In the genomic region with DNA sequence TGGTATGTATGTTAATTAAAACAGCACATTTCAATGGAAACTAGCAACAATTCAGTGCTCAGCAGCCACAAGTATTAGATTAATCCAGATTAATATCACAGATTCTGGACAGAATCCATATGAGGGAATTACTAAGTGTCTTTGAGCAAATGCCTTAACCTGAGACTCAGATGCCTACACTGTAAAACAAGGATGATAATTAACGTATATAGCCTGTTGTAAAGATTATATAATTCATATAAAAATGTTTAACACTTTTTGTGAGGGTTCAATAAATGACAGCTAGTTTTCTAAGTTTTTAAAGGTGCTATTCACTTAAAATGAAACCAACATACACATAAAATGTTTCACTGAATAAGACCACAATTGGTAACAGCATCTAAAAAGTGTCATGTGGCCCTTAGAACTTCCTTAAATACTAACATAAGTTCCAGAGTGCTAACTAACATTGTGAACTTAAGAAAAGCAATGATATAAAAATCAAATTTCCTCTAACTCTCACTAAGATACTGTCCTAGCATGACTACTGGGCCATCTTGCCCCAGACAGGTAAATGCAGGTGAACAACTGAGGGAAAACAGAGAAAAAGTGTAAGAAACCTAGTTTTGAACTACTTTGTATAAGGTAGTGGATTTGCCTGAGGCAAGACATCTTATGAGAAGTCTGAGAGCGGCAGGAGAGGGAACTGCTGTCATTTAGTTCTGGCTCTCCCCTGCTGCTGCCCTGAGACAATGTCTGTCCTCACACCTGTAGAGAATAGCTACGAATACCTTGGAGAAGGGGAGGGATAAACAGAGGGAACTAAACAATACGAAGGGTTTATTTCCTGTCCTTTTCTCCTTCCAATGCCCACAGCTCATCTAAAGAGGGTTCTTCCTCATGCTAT, we compare ENCODE assay signal across 21 cellular contexts.
DNase-seq lines count a peak whose midpoint lies in the region; ATAC-seq and TF ChIP-seq lines count a peak whose summit lies in the region.
"Had no signal": no experiment of that assay in that cellular context is flagged by ENCODE, and none has a peak within 500 bp of the region (broad histone marks: within the 10 kb centered on the region; RNA-seq: fewer than 3 reads in every experiment).

No MANE protein-coding gene starts in this region.

- intact Hi-C loops in activated CD8-positive, alpha-beta T cell treated with anti-CD3 and anti-CD28 coated beads for 36 hours (cut with micrococcal nuclease), result no loop called here
- intact Hi-C loops in left colon (cut with DNase I, micrococcal nuclease), result loop anchor here in 1 of 2 donors (10.0 kb wide), 1 partner anchor 63 kb away; no protein-coding TSS in a partner anchor
- intact Hi-C loops in transverse colon (cut with DNase I; ENCODE audit: low total_unique reads), result no loop called here
- intact Hi-C loops in MCF 10A (cut with micrococcal nuclease), result no loop called here

- POLR2A ChIA-PET in activated CD8-positive, alpha-beta T cell treated with anti-CD3 and anti-CD28 coated beads, Interleukin-2, amount 10 ng/mL, durations not matched to agents 7 days and 5 days (lab: Charles Lee), result interaction anchor here (1.3 kb wide), 1 partner anchor 14 kb away, joined by 3 read pairs; no protein-coding TSS in a partner anchor
- POLR2A ChIA-PET in activated CD8-positive, alpha-beta T cell treated with anti-CD3 and anti-CD28 coated beads for 36 hours (lab: Charles Lee), result no interaction called here
- POLR2A ChIA-PET in MCF 10A (lab: Yijun Ruan, JAX), result no interaction called here

- H3K4me1 Mint-ChIP-seq in activated CD8-positive, alpha-beta T cell treated with anti-CD3 and anti-CD28 coated beads, Interleukin-2, amount 10 ng/mL, durations not matched to agents 7 days and 5 days (ENCODE audit: low read depth), result peaks cover 27% of the 10 kb centered on the region
- peaks cover 14% of the 10 kb centered on the region for H3K4me1 Mint-ChIP-seq in activated CD8-positive, alpha-beta T cell treated with anti-CD3 and anti-CD28 coated beads for 36 hours (ENCODE audit: low read depth)
- H3K4me1 Mint-ChIP-seq in stimulated activated naive CD8-positive, alpha-beta T cell treated with anti-CD3 and anti-CD28 coated beads, Interleukin-15, amount 100 ng/mL, for 72 hours, result peaks cover 11% of the 10 kb centered on the region
- H3K4me1 Mint-ChIP-seq in MCF 10A (ENCODE audit: insufficient read depth, unreplicated experiment), result no peaks in the 10 kb centered on the region

- TF ChIP-seq POLR2A in transverse colon (IDR thresholded peaks at IDR 0.05), result no peak

- H3K9me3 ChIP-seq in transverse colon, result no peaks in the 10 kb centered on the region
- H3K9me3 ChIP-seq: HAP-1, right lobe of liver had no signal

- peaks cover 0 to 22% (median 6%) of the 10 kb centered on the region in 4 donors for H3K4me1 ChIP-seq in transverse colon
- H3K4me1 ChIP-seq: HAP-1 had no signal

- no peak for DNase-seq in activated CD8-positive, alpha-beta T cell treated with anti-CD3 and anti-CD28 coated beads, Interleukin-2, amount 10 ng/mL, durations not matched to agents 7 days and 5 days
- no peak for DNase-seq in activated CD8-positive, alpha-beta T cell treated with anti-CD3 and anti-CD28 coated beads for 36 hours
- peak; percentile 43 for DNase-seq in NCI-H2029 treated with DMSO at 0.1 percent for 48 hours (lab: John Stamatoyannopoulos, UW)
- no peak for DNase-seq in left colon
- no peak for DNase-seq in transverse colon
- no peak for DNase-seq in NCI-H2196 treated with DMSO at 0.1 percent for 48 hours (lab: John Stamatoyannopoulos, UW; ENCODE audit: unreplicated experiment)
- no peak for DNase-seq in stimulated activated naive CD8-positive, alpha-beta T cell treated with anti-CD3 and anti-CD28 coated beads, Interleukin-15, amount 100 ng/mL, for 72 hours
- no peak for DNase-seq in MCF 10A (ENCODE audit: unreplicated experiment)
- DNase-seq: activated CD4-positive, alpha-beta T cell treated with anti-CD3 and anti-CD28 coated beads for 1 hour; anterior cingulate cortex; head of caudate nucleus; KG1; left cardiac atrium; NCI-H1092; NCI-H82; PC-3; right lobe of liver; stimulated activated naive CD4-positive, alpha-beta T cell; T-helper 17 cell; trophoblast cell had no signal

- H3K27ac Mint-ChIP-seq in activated CD8-positive, alpha-beta T cell treated with anti-CD3 and anti-CD28 coated beads, Interleukin-2, amount 10 ng/mL, durations not matched to agents 7 days and 5 days, result peak overlapping the region; percentile 23
- no peak overlapping the region for H3K27ac Mint-ChIP-seq in activated CD8-positive, alpha-beta T cell treated with anti-CD3 and anti-CD28 coated beads for 36 hours
- peak overlapping the region in 1 of 2 donors; percentile 21 for H3K27ac Mint-ChIP-seq in stimulated activated naive CD8-positive, alpha-beta T cell treated with anti-CD3 and anti-CD28 coated beads, Interleukin-15, amount 100 ng/mL, for 72 hours
- H3K27ac Mint-ChIP-seq in MCF 10A (ENCODE audit: low read depth, unreplicated experiment), result no peak overlapping the region
- H3K27ac Mint-ChIP-seq: T-helper 17 cell had no signal

- no peak for TF ChIP-seq EP300 in transverse colon (IDR thresholded peaks at IDR 0.05; ENCODE audit: low read depth)

- H3K27me3 Mint-ChIP-seq in activated CD8-positive, alpha-beta T cell treated with anti-CD3 and anti-CD28 coated beads, Interleukin-2, amount 10 ng/mL, durations not matched to agents 7 days and 5 days (ENCODE audit: low read depth), result no peaks in the 10 kb centered on the region
- H3K27me3 Mint-ChIP-seq in activated CD8-positive, alpha-beta T cell treated with anti-CD3 and anti-CD28 coated beads for 36 hours, result no peaks in the 10 kb centered on the region
- H3K27me3 Mint-ChIP-seq in stimulated activated naive CD8-positive, alpha-beta T cell treated with anti-CD3 and anti-CD28 coated beads, Interleukin-15, amount 100 ng/mL, for 72 hours, result no peaks in the 10 kb centered on the region
- H3K27me3 Mint-ChIP-seq in MCF 10A (ENCODE audit: insufficient read depth, unreplicated experiment), result no peaks in the 10 kb centered on the region
- H3K27me3 Mint-ChIP-seq: T-helper 17 cell had no signal

- in situ Hi-C loops in transverse colon (cut with MboI; ENCODE audit: low pct_ligation_motif_present in 1 of 4, low pct_unique_long_range_greater_than_20kb in 1 of 4, low sequenced_read_pairs in 3 of 4), result no loop called here

- H3K4me3 Mint-ChIP-seq in activated CD8-positive, alpha-beta T cell treated with anti-CD3 and anti-CD28 coated beads, Interleukin-2, amount 10 ng/mL, durations not matched to agents 7 days and 5 days, result no peak overlapping the region
- no peak overlapping the region for H3K4me3 Mint-ChIP-seq in activated CD8-positive, alpha-beta T cell treated with anti-CD3 and anti-CD28 coated beads for 36 hours
- no peak overlapping the region for H3K4me3 Mint-ChIP-seq in stimulated activated naive CD8-positive, alpha-beta T cell treated with anti-CD3 and anti-CD28 coated beads, Interleukin-15, amount 100 ng/mL, for 72 hours
- no peak overlapping the region for H3K4me3 Mint-ChIP-seq in MCF 10A (ENCODE audit: unreplicated experiment)
- H3K4me3 Mint-ChIP-seq: T-helper 17 cell had no signal

- no peak overlapping the region for H3K4me3 ChIP-seq in transverse colon
- H3K4me3 ChIP-seq: HAP-1, right lobe of liver had no signal

- no peak for TF ChIP-seq CTCF in activated CD8-positive, alpha-beta T cell treated with anti-CD3 and anti-CD28 coated beads for 36 hours (IDR thresholded peaks at IDR 0.05)
- TF ChIP-seq CTCF in transverse colon (IDR thresholded peaks at IDR 0.05) (no peak), MCF 10A (IDR thresholded peaks at IDR 0.05; ENCODE audit: unreplicated experiment) (no peak)

- peaks cover 56% of the 10 kb centered on the region for H3K36me3 Mint-ChIP-seq in activated CD8-positive, alpha-beta T cell treated with anti-CD3 and anti-CD28 coated beads, Interleukin-2, amount 10 ng/mL, durations not matched to agents 7 days and 5 days (ENCODE audit: low read depth)
- peaks cover 26% of the 10 kb centered on the region for H3K36me3 Mint-ChIP-seq in activated CD8-positive, alpha-beta T cell treated with anti-CD3 and anti-CD28 coated beads for 36 hours (ENCODE audit: low read depth)
- peaks cover 34% of the 10 kb centered on the region for H3K36me3 Mint-ChIP-seq in MCF 10A (ENCODE audit: insufficient read depth, unreplicated experiment)

- WGBS in transverse colon (ENCODE audit: low coverage in 1 of 2), 2 donors, result 60 to 85% methylated on average over 4 of the region's 4 CpGs

- ATAC-seq in activated CD8-positive, alpha-beta T cell treated with anti-CD3 and anti-CD28 coated beads, Interleukin-2, amount 10 ng/mL, durations not matched to agents 7 days and 5 days, result no peak
- ATAC-seq in activated CD8-positive, alpha-beta T cell treated with anti-CD3 and anti-CD28 coated beads for 36 hours, result no peak
- ATAC-seq in left colon, result peak; percentile 93
- ATAC-seq in stimulated activated naive CD8-positive, alpha-beta T cell treated with anti-CD3 and anti-CD28 coated beads, Interleukin-15, amount 100 ng/mL, for 72 hours, result no peak
- ATAC-seq: left cardiac atrium, PC-3, T-helper 17 cell had no signal

- no peaks in the 10 kb centered on the region for H3K27me3 ChIP-seq in transverse colon
- H3K27me3 ChIP-seq: right lobe of liver had no signal

- CTCF ChIA-PET in activated CD8-positive, alpha-beta T cell treated with anti-CD3 and anti-CD28 coated beads, Interleukin-2, amount 10 ng/mL, durations not matched to agents 7 days and 5 days (lab: Charles Lee), result interaction anchor here (1.3 to 1.4 kb wide), 2 partner anchors 151 to 328 kb away, joined by 3 to 5 read pairs; partner anchors contain the start of gene ADAM10
- CTCF ChIA-PET in activated CD8-positive, alpha-beta T cell treated with anti-CD3 and anti-CD28 coated beads for 36 hours (lab: Charles Lee), result interaction anchor here (0.7 kb wide), 1 partner anchor 8 kb away, joined by 4 read pairs; no protein-coding TSS in a partner anchor
- CTCF ChIA-PET in MCF 10A (lab: Yijun Ruan, JAX), result interaction anchor here (0.6 to 0.7 kb wide), 3 partner anchors 323 to 351 kb away, joined by 3 read pairs; no protein-coding TSS in a partner anchor

- H3K36me3 ChIP-seq in transverse colon, result peaks cover 0 to 11% (median 0%) of the 10 kb centered on the region in 4 donors

- H3K27ac ChIP-seq in transverse colon, result peak overlapping the region in 3 of 4 donors; percentile 38 to 55 (median 52)
- H3K27ac ChIP-seq: right lobe of liver had no signal

- BruUV-seq in MCF 10A (replicated peaks; lab: Mats Ljungman, UMichigan), result no TSS peak

- H3K9me3 Mint-ChIP-seq in activated CD8-positive, alpha-beta T cell treated with anti-CD3 and anti-CD28 coated beads, Interleukin-2, amount 10 ng/mL, durations not matched to agents 7 days and 5 days (ENCODE audit: insufficient read depth), result no peaks in the 10 kb centered on the region
- no peaks in the 10 kb centered on the region for H3K9me3 Mint-ChIP-seq in activated CD8-positive, alpha-beta T cell treated with anti-CD3 and anti-CD28 coated beads for 36 hours
- H3K9me3 Mint-ChIP-seq in stimulated activated naive CD8-positive, alpha-beta T cell treated with anti-CD3 and anti-CD28 coated beads, Interleukin-15, amount 100 ng/mL, for 72 hours, result no peaks in the 10 kb centered on the region
- peaks cover 6% of the 10 kb centered on the region for H3K9me3 Mint-ChIP-seq in MCF 10A (ENCODE audit: unreplicated experiment)
